ENCODE assay signal across 24 cellular contexts in genomic region chr6:56497270-56497669, GRCh38.
DNase-seq lines count a peak whose midpoint lies in the region; ATAC-seq and TF ChIP-seq lines count a peak whose summit lies in the region.
"Had no signal": no experiment of that assay in that cellular context is flagged by ENCODE, and none has a peak within 500 bp of the region (broad histone marks: within the 10 kb centered on the region; RNA-seq: fewer than 3 reads in every experiment).

No MANE protein-coding gene starts in this region.

- H3K9ac ChIP-seq in endodermal cell (ENCODE audit: extremely low read depth, low read length, poor library complexity, severe bottlenecking) (no peak overlapping the region), rectal smooth muscle tissue (ENCODE audit: low read length) (no peak overlapping the region), neural progenitor cell (no peak overlapping the region)

- 91 to 97% methylated on average over 6 to 7 of the region's 7 CpGs for WGBS in endodermal cell (ENCODE audit: insufficient coverage in 1 of 2, insufficient read length in 1 of 2), 2 experiments
- WGBS in hepatocyte (ENCODE audit: low lambda C conversion rate, missing lambda C conversion rate): 70% methylated on average over 7 of the region's 7 CpGs

- TF ChIP-seq CTCF in endodermal cell (conservative IDR thresholded peaks at IDR 0.05): no peak
- no peak for TF ChIP-seq CTCF in hepatocyte (IDR thresholded peaks at IDR 0.05; ENCODE audit: poor library complexity)
- no peak for TF ChIP-seq CTCF in neural progenitor cell (IDR thresholded peaks at IDR 0.05)

- H3K4me1 Mint-ChIP-seq in endodermal cell (peaks cover 3% of the 10 kb centered on the region), neural progenitor cell (no peaks in the 10 kb centered on the region)
- H3K4me1 Mint-ChIP-seq: B cell; CD14-positive monocyte; CD8-positive, alpha-beta memory T cell had no signal

- DNase-seq in endodermal cell: no peak
- peak; percentile 31 for DNase-seq in hepatocyte (ENCODE audit: low spot score)
- no peak for DNase-seq in C1 segment of cervical spinal cord (lab: John Stamatoyannopoulos, UW)
- DNase-seq in neural progenitor cell (ENCODE audit: low spot score): no peak
- DNase-seq in sciatic nerve (ENCODE audit: low spot score): no peak
- DNase-seq: CD8-positive, alpha-beta memory T cell; DND-41; Kasumi-1; NCI-H1092 treated with DMSO at 0.1 percent for 48 hours; NCI-H1436; NCI-H187; NCI-H2081 treated with DMSO at 0.1 percent for 48 hours; NCI-H2171; NCI-H345; NCI-H524 treated with DMSO at 0.1 percent for 48 hours; NCI-H774; PC-9; SJCRH30 had no signal

- H3K9me2 ChIP-seq in hepatocyte (replicated peaks; ENCODE audit: insufficient read depth): no peaks in the 10 kb centered on the region

- no peak for ATAC-seq in sciatic nerve
- no peak for ATAC-seq in GM21737 (IDR thresholded peaks at IDR 0.05; ENCODE audit: unreplicated experiment)
- ATAC-seq: Right ventricle myocardium inferior, SK-N-SH treated with all-trans-retinoic acid at 6 μM for 48 hours had no signal

- H3K4me1 ChIP-seq in endodermal cell (ENCODE audit: control insufficient read depth, insufficient read depth, low read length) (peaks cover 3% of the 10 kb centered on the region), hepatocyte (ENCODE audit: insufficient read depth) (no peaks in the 10 kb centered on the region), rectal smooth muscle tissue (ENCODE audit: control insufficient read depth, insufficient read depth, low read length) (peaks cover 30% of the 10 kb centered on the region), neural progenitor cell (no peaks in the 10 kb centered on the region)
- H3K4me1 ChIP-seq: SJCRH30 had no signal

- no peaks in the 10 kb centered on the region for H3F3A ChIP-seq in neural progenitor cell (ENCODE audit: low read depth)

- H3K9me3 Mint-ChIP-seq in endodermal cell: no peaks in the 10 kb centered on the region
- H3K9me3 Mint-ChIP-seq in neural progenitor cell: no peaks in the 10 kb centered on the region
- H3K9me3 Mint-ChIP-seq: CD14-positive monocyte had no signal

- H3K4me3 Mint-ChIP-seq in endodermal cell (no peak overlapping the region), neural progenitor cell (no peak overlapping the region)
- H3K4me3 Mint-ChIP-seq: B cell; CD14-positive monocyte; CD8-positive, alpha-beta memory T cell had no signal

- H3K27ac ChIP-seq in endodermal cell (ENCODE audit: low read depth, low read length): no peak overlapping the region
- H3K27ac ChIP-seq in hepatocyte: peak overlapping the region; percentile 38
- peak overlapping the region; percentile 35 for H3K27ac ChIP-seq in rectal smooth muscle tissue (ENCODE audit: low read depth, low read length)
- H3K27ac ChIP-seq in neural progenitor cell: no peak overlapping the region
- H3K27ac ChIP-seq: PC-9, SJCRH30 had no signal

- H3K9me3 ChIP-seq in endodermal cell (ENCODE audit: control insufficient read depth, low read length) (no peaks in the 10 kb centered on the region), hepatocyte (ENCODE audit: low read depth) (no peaks in the 10 kb centered on the region), neural progenitor cell (ENCODE audit: low read depth) (no peaks in the 10 kb centered on the region)
- H3K9me3 ChIP-seq: SJCRH30 had no signal

- H3K27ac Mint-ChIP-seq in endodermal cell (peak overlapping the region; percentile 86), neural progenitor cell (no peak overlapping the region)
- H3K27ac Mint-ChIP-seq: B cell; CD14-positive monocyte; CD8-positive, alpha-beta memory T cell had no signal

- intact Hi-C loops in sciatic nerve (cut with DNase I): no loop called here

- no peak overlapping the region for H3K4me2 ChIP-seq in hepatocyte
- H3K4me2 ChIP-seq in neural progenitor cell: no peak overlapping the region
- H3K4me2 ChIP-seq: PC-9 had no signal

- no peaks in the 10 kb centered on the region for H3K27me3 Mint-ChIP-seq in endodermal cell (ENCODE audit: insufficient read depth)
- no peaks in the 10 kb centered on the region for H3K27me3 Mint-ChIP-seq in neural progenitor cell (ENCODE audit: insufficient read depth, low read depth)
- H3K27me3 Mint-ChIP-seq: B cell; CD8-positive, alpha-beta memory T cell had no signal

- H2AFZ ChIP-seq in hepatocyte (no peak overlapping the region), neural progenitor cell (replicated peaks) (no peak overlapping the region)
- H2AFZ ChIP-seq: PC-9 had no signal

- H3K4me3 ChIP-seq in endodermal cell (ENCODE audit: low read length) (no peak overlapping the region), hepatocyte (no peak overlapping the region), rectal smooth muscle tissue (ENCODE audit: low read length) (no peak overlapping the region), neural progenitor cell (no peak overlapping the region)
- H3K4me3 ChIP-seq: PC-9, SJCRH30 had no signal

- H3K36me3 ChIP-seq in endodermal cell (ENCODE audit: control insufficient read depth, insufficient read depth, low read length) (peaks cover 31% of the 10 kb centered on the region), hepatocyte (replicated peaks; ENCODE audit: insufficient read depth, low read depth) (peaks cover 4% of the 10 kb centered on the region), rectal smooth muscle tissue (ENCODE audit: control insufficient read depth, insufficient read depth, low read length) (peaks cover 9% of the 10 kb centered on the region), neural progenitor cell (peaks cover 29% of the 10 kb centered on the region)

- H4K20me1 ChIP-seq in hepatocyte (ENCODE audit: insufficient read depth, poor library complexity, severe bottlenecking): no peaks in the 10 kb centered on the region
- H4K20me1 ChIP-seq in neural progenitor cell (ENCODE audit: low read depth): no peaks in the 10 kb centered on the region

- H3K36me3 Mint-ChIP-seq in endodermal cell (ENCODE audit: low read depth) (peaks cover 28% of the 10 kb centered on the region), neural progenitor cell (peaks cover 14% of the 10 kb centered on the region)
- H3K36me3 Mint-ChIP-seq: CD8-positive, alpha-beta memory T cell had no signal

- H3K79me2 ChIP-seq in hepatocyte: peaks cover 7% of the 10 kb centered on the region
- H3K79me2 ChIP-seq in neural progenitor cell (ENCODE audit: low read depth): no peaks in the 10 kb centered on the region

- H3K27me3 ChIP-seq in endodermal cell (ENCODE audit: control insufficient read depth, insufficient read depth, low read length, poor library complexity, severe bottlenecking): no peaks in the 10 kb centered on the region
- H3K27me3 ChIP-seq in hepatocyte: no peaks in the 10 kb centered on the region
- no peaks in the 10 kb centered on the region for H3K27me3 ChIP-seq in rectal smooth muscle tissue (ENCODE audit: control insufficient read depth, insufficient read depth, low read length)
- H3K27me3 ChIP-seq in neural progenitor cell: no peaks in the 10 kb centered on the region
- H3K27me3 ChIP-seq: SJCRH30 had no signal

Comparison
In these comparisons a context has a peak if more than half of its experiments do, and no peak if none do; other contexts are left out.
1. H3K27ac ChIP-seq: peak in hepatocyte (single experiment) and rectal smooth muscle tissue (single experiment); none in endodermal cell (single experiment) and neural progenitor cell (single experiment).